In the genomic region with DNA sequence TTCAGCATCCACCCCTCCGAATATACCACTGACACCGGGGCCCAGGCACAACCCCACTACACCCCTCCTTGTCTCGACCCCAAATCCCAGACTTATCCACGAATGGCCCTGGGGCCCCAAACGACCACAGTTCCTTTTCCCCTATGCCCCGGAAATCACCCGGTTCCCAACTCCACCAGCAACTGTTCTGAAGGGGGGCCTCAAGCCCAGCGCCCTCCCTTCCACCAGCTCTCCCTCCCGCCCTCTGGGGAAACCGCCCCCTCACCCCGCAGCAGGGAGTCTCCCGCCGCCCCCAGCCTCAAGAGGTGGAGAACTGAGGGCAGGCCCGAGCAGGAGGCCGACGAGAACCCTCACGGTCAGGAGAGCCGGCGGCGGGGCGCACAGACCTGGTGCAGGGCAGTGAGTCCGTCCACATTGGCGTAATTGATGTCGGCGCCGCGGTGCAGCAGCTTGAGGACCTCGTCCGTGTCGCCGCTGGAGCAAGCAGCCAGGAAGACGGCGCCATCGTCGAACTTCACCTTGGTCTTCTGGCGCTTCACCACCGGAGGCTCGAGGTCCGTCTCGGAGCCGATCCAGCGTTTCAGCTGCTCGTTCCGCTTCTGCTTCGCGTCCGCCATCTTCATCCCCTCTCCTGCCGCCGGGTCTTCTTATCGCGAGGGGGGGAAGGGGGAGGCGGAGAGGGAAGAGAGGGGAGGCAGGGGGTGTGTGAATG, we compare ENCODE assay signal across 8 cellular contexts. TPM values are rescaled to one million over a fixed set of nuclear protein-coding genes. Genes with fewer than 3 reads are reported as not detected.
DNase-seq lines count a peak whose midpoint lies in the region; ATAC-seq, FAIRE-seq and TF ChIP-seq lines count a peak whose summit lies in the region.

No MANE protein-coding gene starts in this region.

- dilution Hi-C loops in mammary epithelial cell (cut with HindIII; ENCODE audit: low sequenced_read_pairs): no loop called here
- dilution Hi-C loops in keratinocyte (cut with MboI; ENCODE audit: extremely low pct_ligation_motif_present, low sequenced_read_pairs): no loop called here

- peak overlapping the region; percentile 86 for H3K27ac Mint-ChIP-seq in T-helper 1 cell treated with Interleukin-12 subunit alpha and Interleukin-12 subunit beta and Interleukin-4 antibody, amounts not matched to agents 30 μg/mL and 1 μg/mL, for 36 hours

- no peaks in the 10 kb centered on the region for H3K9me1 ChIP-seq in keratinocyte (ENCODE audit: control insufficient read depth, extremely low read depth, insufficient read depth, low read length)

- FAIRE-seq in keratinocyte (lab: Jason Lieb, UNC): no peak

- peak overlapping the region; percentile 85 for H3K4me3 Mint-ChIP-seq in T-helper 1 cell treated with Interleukin-12 subunit alpha and Interleukin-12 subunit beta and Interleukin-4 antibody, amounts not matched to agents 30 μg/mL and 1 μg/mL, for 36 hours

- H3K4me2 ChIP-seq in mammary epithelial cell (ENCODE audit: insufficient read depth, low read depth, low read length) (peak overlapping the region; percentile 94), keratinocyte (ENCODE audit: control insufficient read depth, extremely low read depth, insufficient read depth, low read depth, low read length) (peak overlapping the region; percentile 60)

- H4K20me1 ChIP-seq in mammary epithelial cell (ENCODE audit: insufficient read depth, low read length): no peaks in the 10 kb centered on the region
- H4K20me1 ChIP-seq in keratinocyte (ENCODE audit: control insufficient read depth, extremely low read depth, insufficient read depth, low read length): peaks cover 5% of the 10 kb centered on the region

- TSS peak; percentile 35 for BruUV-seq in mammary epithelial cell (replicated peaks; lab: Mats Ljungman, UMichigan)

- DNase-seq in CMK (ENCODE audit: low read depth) (peak; percentile 15), HL-60 (ENCODE audit: low read depth in 1 of 2, low spot score in 1 of 2) (peak in 1 of 2 experiments; percentile 36), mammary epithelial cell (no peak), keratinocyte (ENCODE audit: low read depth, low spot score) (no peak), epidermal melanocyte (ENCODE audit: insufficient read length, low spot score) (no peak)
- peak; percentile 18 to 27 for DNase-seq in stimulated activated CD4-positive, alpha-beta T cell treated with anti-CD3 and anti-CD28 coated beads, Interleukin-15, amount 100 ng/mL, for 48 hours (ENCODE audit: low read depth in 2 of 2)

- H3K27me3 ChIP-seq in HL-60 (ENCODE audit: insufficient read depth, poor library complexity, severe bottlenecking): no peaks in the 10 kb centered on the region
- no peaks in the 10 kb centered on the region for H3K27me3 ChIP-seq in mammary epithelial cell (ENCODE audit: insufficient read depth, low read length)
- H3K27me3 ChIP-seq in keratinocyte (ENCODE audit: control insufficient read depth, extremely low read depth, insufficient read depth, low read length): no peaks in the 10 kb centered on the region

- ATAC-seq in GM19463 (IDR thresholded peaks at IDR 0.05; ENCODE audit: unreplicated experiment): peak; percentile 12

- peaks cover 27% of the 10 kb centered on the region for H3K4me1 Mint-ChIP-seq in T-helper 1 cell treated with Interleukin-12 subunit alpha and Interleukin-12 subunit beta and Interleukin-4 antibody, amounts not matched to agents 30 μg/mL and 1 μg/mL, for 36 hours (ENCODE audit: low read depth)

- H3K27me3 Mint-ChIP-seq in T-helper 1 cell treated with Interleukin-12 subunit alpha and Interleukin-12 subunit beta and Interleukin-4 antibody, amounts not matched to agents 30 μg/mL and 1 μg/mL, for 36 hours (ENCODE audit: low read depth): no peaks in the 10 kb centered on the region

- peaks cover 9% of the 10 kb centered on the region for H3K36me3 Mint-ChIP-seq in T-helper 1 cell treated with Interleukin-12 subunit alpha and Interleukin-12 subunit beta and Interleukin-4 antibody, amounts not matched to agents 30 μg/mL and 1 μg/mL, for 36 hours (ENCODE audit: low read depth)

- H3K9me3 ChIP-seq in mammary epithelial cell (replicated peaks; ENCODE audit: insufficient read depth, low read length) (no peaks in the 10 kb centered on the region), keratinocyte (ENCODE audit: control insufficient read depth, low read depth, low read length) (no peaks in the 10 kb centered on the region)

- peak overlapping the region; percentile 97 for H3K27ac ChIP-seq in HL-60 (replicated peaks)
- H3K27ac ChIP-seq in mammary epithelial cell (ENCODE audit: insufficient read depth, low read depth, low read length): peak overlapping the region; percentile 94
- peak overlapping the region; percentile 95 for H3K27ac ChIP-seq in keratinocyte (ENCODE audit: control insufficient read depth, insufficient read depth, low read length)

- H3K79me2 ChIP-seq in mammary epithelial cell (ENCODE audit: insufficient read depth, low read length): peaks cover 76% of the 10 kb centered on the region
- H3K79me2 ChIP-seq in keratinocyte (ENCODE audit: control insufficient read depth, insufficient read depth, low read length): peaks cover 69% of the 10 kb centered on the region

- CTCF ChIA-PET in mammary epithelial cell (lab: Charles Lee; ENCODE audit: low non-redundant PET): no interaction called here

- intact Hi-C loops in mammary epithelial cell (cut with micrococcal nuclease): loop anchor here (1.0 to 10.0 kb wide), 7 partner anchors 47 to 526 kb away; no protein-coding TSS in a partner anchor

- 0% methylated on average over 22 of the region's 52 CpGs for WGBS in mammary epithelial cell (ENCODE audit: low coverage, missing lambda C conversion rate)

- TF ChIP-seq CTCF in HL-60 (IDR thresholded peaks at IDR 0.05; ENCODE audit: insufficient read depth, low read length) (no peak), mammary epithelial cell (conservative IDR thresholded peaks at IDR 0.05 in 1 of 2, IDR thresholded peaks at IDR 0.05 in 1 of 2; ENCODE audit: extremely low read depth in 1 of 2, insufficient read depth in 1 of 2, low read depth in 1 of 2, low read length in 2 of 2) (no peak), keratinocyte (optimal IDR thresholded peaks at IDR 0.05 in 1 of 3, IDR thresholded peaks at IDR 0.05 in 1 of 3, conservative IDR thresholded peaks at IDR 0.05 in 1 of 3; ENCODE audit: extremely low read depth in 1 of 3, insufficient read depth in 2 of 3, low read length in 3 of 3) (no peak)

- H3K4me1 ChIP-seq in mammary epithelial cell (ENCODE audit: insufficient read depth, low read length) (peaks cover 9% of the 10 kb centered on the region), keratinocyte (ENCODE audit: control insufficient read depth, extremely low read depth, insufficient read depth, low read length) (peaks cover 16% of the 10 kb centered on the region)

- peak overlapping the region; percentile 71 for H3K4me3 ChIP-seq in HL-60 (replicated peaks; ENCODE audit: insufficient read depth, low read length)
- H3K4me3 ChIP-seq in mammary epithelial cell (replicated peaks in 1 of 3; ENCODE audit: insufficient read depth in 1 of 3, low read depth in 2 of 3, low read length in 3 of 3): peak overlapping the region; percentile 66 to 89 (median 85)
- H3K4me3 ChIP-seq in keratinocyte (ENCODE audit: control insufficient read depth in 2 of 3, extremely low read depth in 1 of 3, insufficient read depth in 2 of 3, low read depth in 1 of 3, low read length in 3 of 3): peak overlapping the region; percentile 82 to 99 (median 83)

- H2AFZ ChIP-seq in mammary epithelial cell (ENCODE audit: low read depth, low read length) (peak overlapping the region; percentile 94), keratinocyte (ENCODE audit: control insufficient read depth, low read length) (peak overlapping the region; percentile 99)

- no peaks in the 10 kb centered on the region for H3K36me3 ChIP-seq in mammary epithelial cell (ENCODE audit: insufficient read depth, low read length)
- H3K36me3 ChIP-seq in keratinocyte (ENCODE audit: control insufficient read depth in 2 of 2, extremely low read depth in 1 of 2, insufficient read depth in 2 of 2, low read length in 2 of 2): no peaks in the 10 kb centered on the region

- in situ Hi-C loops in mammary epithelial cell (cut with MboI; ENCODE audit: low sequenced_read_pairs in 2 of 2): no loop called here

- no peaks in the 10 kb centered on the region for H3K9me3 Mint-ChIP-seq in T-helper 1 cell treated with Interleukin-12 subunit alpha and Interleukin-12 subunit beta and Interleukin-4 antibody, amounts not matched to agents 30 μg/mL and 1 μg/mL, for 36 hours

- peak overlapping the region; percentile 96 for H3K9ac ChIP-seq in mammary epithelial cell (ENCODE audit: insufficient read depth, low read length)
- peak overlapping the region; percentile 95 for H3K9ac ChIP-seq in keratinocyte (ENCODE audit: control insufficient read depth, extremely low read depth, insufficient read depth, low read length)

RNA-seq across cellular contexts. Expression of gene PPP1R12A, which starts 0.4 kb away (rescaled TPM):
- 100 to 1,000 TPM in 1 of 2 donors, 10 to 100 TPM in 1; 83.2 to 101 TPM for total RNA-seq in mammary epithelial cell
- 29.6 TPM for polyA plus RNA-seq in mammary epithelial cell
- polyA minus RNA-seq in mammary epithelial cell: 52.8 TPM
- 23.8 to 45.2 TPM (median 42.4 TPM) in 3 replicates for polyA plus RNA-seq in keratinocyte
- 276 TPM for polyA plus RNA-seq in keratinocyte (2011; ENCODE audit: low read depth)
- 17.5 and 26.7 TPM in 2 replicates for polyA plus RNA-seq in keratinocyte (2011; cell fraction: cytosol; rRNA removed)
- 39.5 and 59.5 TPM in 2 replicates for polyA plus RNA-seq in keratinocyte (2011; cell fraction: nucleus; rRNA removed)
- polyA plus RNA-seq in keratinocyte (2012; ENCODE audit: low replicate concordance): 37.1 and 43.5 TPM in 2 replicates
- polyA minus RNA-seq in keratinocyte: 24.4 to 74.1 TPM (median 37.9 TPM) in 3 replicates
- 35.7 TPM for polyA minus RNA-seq in keratinocyte (2011; cell fraction: cytosol; rRNA and poly(A)+ RNA removed)
- 64.7 and 149 TPM in 2 replicates for polyA minus RNA-seq in keratinocyte (2011; cell fraction: nucleus; rRNA and poly(A)+ RNA removed)

Comparison
In these comparisons a context has a peak if more than half of its experiments do, and no peak if none do; other contexts are left out.
1. DNase-seq: peak in CMK (single experiment) and stimulated activated CD4-positive, alpha-beta T cell treated with anti-CD3 and anti-CD28 coated beads, Interleukin-15, amount 100 ng/mL, for 48 hours (2 of 2); none in mammary epithelial cell (single experiment), keratinocyte (single experiment) and epidermal melanocyte (single experiment).
2. Peak in every context shown above with its lines, with median percentiles within 50 percentile points of each other: H3K27ac ChIP-seq and H3K4me3 ChIP-seq.